Comparison of ENCODE assay signal across 21 cellular contexts in the genomic region with DNA sequence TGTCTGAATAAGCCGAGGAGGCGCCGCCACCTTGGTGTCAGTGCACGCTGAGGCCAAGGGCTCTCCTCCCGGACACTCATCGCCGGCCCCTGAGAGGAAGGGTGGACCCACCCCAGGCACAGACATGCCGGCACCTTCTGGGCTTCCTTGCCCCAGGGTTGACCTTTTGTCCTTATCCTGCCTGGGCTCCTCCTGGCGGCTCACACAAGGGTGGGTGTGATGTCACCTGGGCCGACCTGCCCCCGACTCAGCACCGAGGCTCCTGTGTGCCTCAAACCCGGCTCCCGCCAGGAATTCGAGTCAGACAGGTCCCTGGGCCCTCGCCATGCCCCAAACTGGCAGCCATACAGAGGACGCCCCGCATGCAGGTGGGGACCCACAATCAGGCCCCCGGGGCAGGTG. TPM values are rescaled to one million over a fixed set of nuclear protein-coding genes. Genes with fewer than 3 reads are reported as not detected.
"Had no signal": no experiment of that assay in that cellular context is flagged by ENCODE, and none has a peak within 500 bp of the region (broad histone marks: within the 10 kb centered on the region; RNA-seq: fewer than 3 reads in every experiment).

No MANE protein-coding gene starts in this region.

- DNase-seq: activated CD4-positive, alpha-beta memory T cell treated with anti-CD3 and anti-CD28 coated beads for 36 hours; activated CD4-positive, alpha-beta T cell treated with anti-CD3 and anti-CD28 coated beads for 36 hours; activated CD8-positive, alpha-beta memory T cell treated with anti-CD3 and anti-CD28 coated beads, Interleukin-2, amount 10 ng/mL, durations not matched to agents 7 days and 5 days; activated gamma-delta T cell; activated T-cell treated with anti-CD3 and anti-CD28 coated beads, Interleukin-2, amount 50 U/mL, for 4 hours; amniotic stem cell; esophagus squamous epithelium; hypothalamus; kidney glomerular epithelial cell; naive B cell; small intestine; stimulated activated CD4-positive, alpha-beta T cell treated with anti-CD3 and anti-CD28 coated beads, Interleukin-4, amount 100 ng/mL, for 4 hours; stimulated activated CD8-positive, alpha-beta memory T cell treated with anti-CD3 and anti-CD28 coated beads, Interleukin-4, amount 100 ng/mL, for 48 hours had no signal

- H3K4me2 ChIP-seq: neural progenitor cell had no signal

- H3K4me1 ChIP-seq: pancreas had no signal

- H3K9me3 ChIP-seq: body of pancreas, esophagus squamous epithelium, pancreas, upper lobe of left lung had no signal

- H3K27me3 ChIP-seq: body of pancreas, pancreas, upper lobe of left lung had no signal

- H3K9ac ChIP-seq: neural progenitor cell had no signal

- H2AFZ ChIP-seq: neural progenitor cell had no signal

- ATAC-seq: activated CD4-positive, alpha-beta T cell treated with anti-CD3 and anti-CD28 coated beads for 36 hours; activated CD8-positive, alpha-beta memory T cell treated with anti-CD3 and anti-CD28 coated beads, Interleukin-2, amount 10 ng/mL, durations not matched to agents 7 days and 5 days; activated T-cell treated with anti-CD3 and anti-CD28 coated beads, Interleukin-2, amount 50 U/mL, for 4 hours; body of pancreas; pancreas had no signal

- H3K27ac ChIP-seq: body of pancreas, coronary artery, neural progenitor cell, pancreas, VCaP had no signal

- H3K36me3 ChIP-seq: esophagus squamous epithelium, neural progenitor cell, pancreas, upper lobe of left lung had no signal

- H3K4me3 ChIP-seq: body of pancreas, coronary artery, esophagus squamous epithelium, lung, neural progenitor cell, pancreas, upper lobe of left lung had no signal

RNA-seq across cellular contexts. Expression of gene CFAP46, which starts 17.7 kb away (rescaled TPM):
- total RNA-seq: activated CD8-positive, alpha-beta memory T cell treated with anti-CD3 and anti-CD28 coated beads, Interleukin-2, amount 10 ng/mL, durations not matched to agents 7 days and 5 days; T-helper 1 cell treated with Interleukin-12 subunit alpha and Interleukin-12 subunit beta and Interleukin-4 antibody, amounts not matched to agents 30 ng/mL and 1 ng/mL, for 36 hours had no signal
